In the genomic region with DNA sequence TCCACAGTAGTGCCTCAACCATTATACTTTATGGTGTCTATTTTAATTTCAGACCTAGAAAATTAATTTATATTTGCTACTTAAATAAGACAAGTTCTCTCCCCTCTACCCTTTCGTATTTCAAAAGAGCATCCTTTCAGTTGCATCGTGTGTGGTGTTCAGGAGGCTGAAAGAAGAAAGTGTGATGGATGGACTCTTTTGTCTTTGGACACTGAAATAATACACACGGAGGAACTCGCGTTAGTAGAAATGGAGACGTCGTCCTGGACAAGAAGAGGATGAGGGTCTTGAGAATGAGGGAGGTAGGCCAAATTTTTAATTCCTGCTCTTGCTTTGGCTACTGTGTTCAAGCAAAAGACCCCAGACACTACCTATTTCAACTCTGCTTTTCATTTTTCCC, we compare ENCODE assay signal across 8 cellular contexts. TPM values are rescaled to one million over a fixed set of nuclear protein-coding genes. Genes with fewer than 3 reads are reported as not detected.
DNase-seq lines count a peak whose midpoint lies in the region; ATAC-seq and TF ChIP-seq lines count a peak whose summit lies in the region.

No MANE protein-coding gene starts in this region.

- DNase-seq in KBM-7 (peak; percentile 24), colonic mucosa (no peak), nephron progenitor cell (no peak), erythroblast (lab: John Stamatoyannopoulos, UW) (no peak), T-helper 9 cell (no peak)

- intact Hi-C loops in colonic mucosa (cut with DNase I) = no loop called here

- H4K20me1 ChIP-seq in BLaER1 treated with 17β-estradiol and CSF1 and Interleukin-3, amounts not matched to agents 10 nM and 100 nM = no peaks in the 10 kb centered on the region

- no peaks in the 10 kb centered on the region for H3K9me3 ChIP-seq in BLaER1 treated with 17β-estradiol and CSF1 and Interleukin-3, amounts not matched to agents 10 nM and 100 nM (replicated peaks in 1 of 11)
- no peaks in the 10 kb centered on the region for H3K9me3 ChIP-seq in colonic mucosa

- H3K36me3 ChIP-seq in BLaER1 treated with 17β-estradiol and CSF1 and Interleukin-3, amounts not matched to agents 10 nM and 100 nM = no peaks in the 10 kb centered on the region
- H3K36me3 ChIP-seq in colonic mucosa = no peaks in the 10 kb centered on the region

- H3K4me3 ChIP-seq in BLaER1 treated with 17β-estradiol and CSF1 and Interleukin-3, amounts not matched to agents 10 nM and 100 nM = peak overlapping the region; percentile 74 to 95 (median 86)
- H3K4me3 ChIP-seq in colonic mucosa = peak overlapping the region; percentile 97

- peak overlapping the region; percentile 92 for H3K4me3 Mint-ChIP-seq in nephron progenitor cell

- H3K4me1 Mint-ChIP-seq in nephron progenitor cell = peaks cover 51% of the 10 kb centered on the region

- no peak for TF ChIP-seq CTCF in colonic mucosa (IDR thresholded peaks at IDR 0.05)
- no peak for TF ChIP-seq CTCF in nephron progenitor cell (IDR thresholded peaks at IDR 0.05)

- ATAC-seq in HG02588 (IDR thresholded peaks at IDR 0.05; ENCODE audit: unreplicated experiment) = no peak
- ATAC-seq in GM21526 (IDR thresholded peaks at IDR 0.05; ENCODE audit: low FRiP score, unreplicated experiment) = no peak

- in situ Hi-C loops in KBM-7 (cut with MboI; ENCODE audit: low pct_unique_long_range_greater_than_20kb, low sequenced_read_pairs) = no loop called here

- H3K27ac ChIP-seq in BLaER1 treated with 17β-estradiol and CSF1 and Interleukin-3, amounts not matched to agents 10 nM and 100 nM = peak overlapping the region; percentile 68 to 94 (median 91); a peak in 21 of 22 replicates
- H3K27ac ChIP-seq in colonic mucosa = no peak overlapping the region

- H3K27ac Mint-ChIP-seq in nephron progenitor cell = peak overlapping the region; percentile 58

- no peaks in the 10 kb centered on the region for H3K27me3 ChIP-seq in BLaER1 treated with 17β-estradiol and CSF1 and Interleukin-3, amounts not matched to agents 10 nM and 100 nM
- no peaks in the 10 kb centered on the region for H3K27me3 ChIP-seq in colonic mucosa

- TF ChIP-seq POLR2A in erythroblast (IDR thresholded peaks at IDR 0.05; ENCODE audit: low read length) = no peak

- H3K36me3 Mint-ChIP-seq in nephron progenitor cell (ENCODE audit: low read depth) = peaks cover 30% of the 10 kb centered on the region

- H3K4me1 ChIP-seq in BLaER1 treated with 17β-estradiol and CSF1 and Interleukin-3, amounts not matched to agents 10 nM and 100 nM = peaks cover 28 to 55% (median 34%) of the 10 kb centered on the region in 10 experiments
- peaks cover 12% of the 10 kb centered on the region for H3K4me1 ChIP-seq in colonic mucosa

- H3K9ac ChIP-seq in BLaER1 treated with 17β-estradiol and CSF1 and Interleukin-3, amounts not matched to agents 10 nM and 100 nM = peak overlapping the region; percentile 89 to 97 (median 94)
- peak overlapping the region; percentile 82 to 87 for H3K9ac ChIP-seq in colonic mucosa (ENCODE audit: low read depth in 2 of 2, low read length in 2 of 2)

- H3K4me2 ChIP-seq in BLaER1 treated with 17β-estradiol and CSF1 and Interleukin-3, amounts not matched to agents 10 nM and 100 nM = peak overlapping the region; percentile 85 to 99 (median 94)

- H3K9me3 Mint-ChIP-seq in nephron progenitor cell = no peaks in the 10 kb centered on the region

- H3K27me3 Mint-ChIP-seq in nephron progenitor cell (ENCODE audit: low read depth, poor library complexity) = no peaks in the 10 kb centered on the region

RNA-seq across cellular contexts. Expression of a gene that starts 0.9 kb away (rescaled TPM):
- 1 to 10 TPM; 8.6 to 9.4 TPM for total RNA-seq in colonic mucosa

RNA-seq across cellular contexts. Expression of a gene that starts 1.2 kb away (rescaled TPM):
- total RNA-seq in colonic mucosa = under 1 TPM in 1 of 2 donors, not detected in 1; 0.72 TPM

RNA-seq across cellular contexts. Expression of a gene that starts 47.4 kb away (rescaled TPM):
- under 1 TPM; 0.35 to 0.82 TPM for total RNA-seq in colonic mucosa

RNA-seq across cellular contexts. Expression of a gene that starts 55.1 kb away (rescaled TPM):
- total RNA-seq in colonic mucosa = 10 to 100 TPM; 31.2 to 33.6 TPM

RNA-seq across cellular contexts. Expression of a gene that starts 55.3 kb away (rescaled TPM):
- 10 to 100 TPM; 13.0 to 37.7 TPM for total RNA-seq in colonic mucosa
